In the genomic region with DNA sequence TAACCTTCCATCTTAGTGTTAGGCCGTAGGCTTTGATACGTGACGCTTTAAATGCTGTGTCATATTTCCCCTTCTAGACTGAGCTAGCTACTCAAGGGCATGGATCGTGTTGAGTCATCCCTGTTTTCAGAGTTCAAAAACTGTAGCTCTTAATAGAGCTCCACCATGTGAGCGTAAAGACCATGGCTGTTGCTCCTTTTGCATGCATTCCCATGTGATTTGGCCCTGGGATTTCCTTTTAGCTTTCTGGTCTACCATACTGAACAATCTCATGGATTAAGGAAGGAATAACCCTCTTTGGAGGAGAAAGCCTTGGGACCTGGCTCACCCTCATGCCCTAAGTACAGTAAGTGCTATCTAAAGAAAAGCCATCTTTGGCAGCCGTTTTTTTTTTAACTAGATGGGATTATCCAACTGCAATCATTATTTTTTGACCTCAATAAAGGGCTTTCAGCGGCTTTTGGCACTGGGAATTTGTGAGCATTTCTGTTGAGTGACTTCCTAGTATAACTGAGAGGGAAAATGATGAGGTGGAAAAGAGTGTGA, we compare ENCODE assay signal across 18 cellular contexts.
DNase-seq lines count a peak whose midpoint lies in the region; ATAC-seq and TF ChIP-seq lines count a peak whose summit lies in the region.
"Had no signal": no experiment of that assay in that cellular context is flagged by ENCODE, and none has a peak within 500 bp of the region (broad histone marks: within the 10 kb centered on the region; RNA-seq: fewer than 3 reads in every experiment).

No MANE protein-coding gene starts in this region.

- no peak overlapping the region for H3K4ac ChIP-seq in mesenchymal stem cell (ENCODE audit: low read depth in 1 of 2, low read length in 2 of 2)

- no peak overlapping the region for H2BK15ac ChIP-seq in mesenchymal stem cell (ENCODE audit: low read depth, poor library complexity, severe bottlenecking)

- no peak overlapping the region for H2BK5ac ChIP-seq in mesenchymal stem cell (ENCODE audit: low read depth, low read length, poor library complexity, severe bottlenecking)

- no peak overlapping the region for H3K4me2 ChIP-seq in mesenchymal stem cell (ENCODE audit: low read length, poor library complexity, severe bottlenecking)
- H3K4me2 ChIP-seq: PC-9 had no signal

- no peaks in the 10 kb centered on the region for H3K79me1 ChIP-seq in mesenchymal stem cell (replicated peaks; ENCODE audit: low read length, poor library complexity, severe bottlenecking)

- peak; percentile 13 for TF ChIP-seq CTCF in epithelial cell of proximal tubule (conservative IDR thresholded peaks at IDR 0.05; ENCODE audit: low read depth, low read length)
- TF ChIP-seq CTCF in natural killer cell (IDR thresholded peaks at IDR 0.05) = no peak

- H3K36me3 Mint-ChIP-seq in natural killer cell = no peaks in the 10 kb centered on the region
- H3K36me3 Mint-ChIP-seq: T-cell had no signal

- no peaks in the 10 kb centered on the region for H3K27me3 ChIP-seq in mesenchymal stem cell (ENCODE audit: control insufficient read depth in 1 of 2, insufficient read depth in 1 of 2, low read length in 2 of 2)
- H3K27me3 ChIP-seq: foreskin keratinocyte had no signal

- peaks cover 0 to 10% of the 10 kb centered on the region in 2 donors for H3K27me3 Mint-ChIP-seq in natural killer cell (ENCODE audit: low read depth in 2 of 2)

- H3K23ac ChIP-seq in mesenchymal stem cell (ENCODE audit: low read length in 2 of 2) = no peak overlapping the region

- no peak overlapping the region for H3K18ac ChIP-seq in mesenchymal stem cell (ENCODE audit: low read depth in 1 of 2, low read length in 2 of 2)

- no peak overlapping the region for H4K91ac ChIP-seq in mesenchymal stem cell (ENCODE audit: low read length)

- DNase-seq in CD1c-positive myeloid dendritic cell (ENCODE audit: extremely low spot score) (peak; percentile 61), MV-4-11 (lab: John Stamatoyannopoulos, UW) (peak; percentile 65), epithelial cell of proximal tubule (ENCODE audit: low read depth) (no peak), mesenchymal stem cell (peak; percentile 24), HuH-7.5 (ENCODE audit: low spot score) (no peak), putamen (ENCODE audit: low spot score) (no peak), natural killer cell (no peak)
- DNase-seq: activated CD4-positive, alpha-beta T cell treated with anti-CD3 and anti-CD28 coated beads for 36 hours; C1 segment of cervical spinal cord; foreskin keratinocyte; immature natural killer cell; NCI-H2171; PC-9; stimulated activated naive CD4-positive, alpha-beta T cell treated with Interleukin-2 at 50 U/mL for 16 hours; T-cell had no signal

- H3K4me1 Mint-ChIP-seq in natural killer cell = peaks cover 0 to 5% of the 10 kb centered on the region in 2 donors
- H3K4me1 Mint-ChIP-seq: activated CD4-positive, alpha-beta T cell treated with anti-CD3 and anti-CD28 coated beads for 36 hours; immature natural killer cell; T-cell had no signal

- H2AK5ac ChIP-seq in mesenchymal stem cell (ENCODE audit: low read length, severe bottlenecking) = no peak overlapping the region

- no peak overlapping the region for H3K27ac ChIP-seq in mesenchymal stem cell (ENCODE audit: low read length, poor library complexity, severe bottlenecking)
- H3K27ac ChIP-seq: foreskin keratinocyte, HL-60, PC-9, prostate gland had no signal

- H3K4me3 ChIP-seq in epithelial cell of proximal tubule (ENCODE audit: low read depth, low read length) = no peak overlapping the region
- no peak overlapping the region for H3K4me3 ChIP-seq in mesenchymal stem cell (ENCODE audit: insufficient read depth in 1 of 2, low read depth in 1 of 2, low read length in 2 of 2)
- H3K4me3 ChIP-seq: PC-9, prostate gland had no signal

- 86% methylated on average over 6 of the region's 7 CpGs for WGBS in mesenchymal stem cell

- no peak overlapping the region for H2AFZ ChIP-seq in mesenchymal stem cell (ENCODE audit: low read depth, low read length)
- H2AFZ ChIP-seq: PC-9 had no signal

- intact Hi-C loops in natural killer cell (cut with micrococcal nuclease) = no loop called here

- H2BK120ac ChIP-seq in mesenchymal stem cell (ENCODE audit: low read depth, low read length) = no peak overlapping the region

- no peak overlapping the region for H4K8ac ChIP-seq in mesenchymal stem cell (ENCODE audit: low read length)

- H3K9ac ChIP-seq in mesenchymal stem cell (ENCODE audit: low read length) = no peak overlapping the region

- no peak overlapping the region for H3K27ac Mint-ChIP-seq in natural killer cell
- H3K27ac Mint-ChIP-seq: activated CD4-positive, alpha-beta T cell treated with anti-CD3 and anti-CD28 coated beads for 36 hours; immature natural killer cell; T-cell had no signal

- H3K36me3 ChIP-seq in mesenchymal stem cell (ENCODE audit: control insufficient read depth in 1 of 2, insufficient read depth in 2 of 2, low read depth in 1 of 2, low read length in 2 of 2) = peaks cover 0 to 95% of the 10 kb centered on the region in 2 experiments
- H3K36me3 ChIP-seq: prostate gland had no signal

- no peaks in the 10 kb centered on the region for H3K9me3 Mint-ChIP-seq in natural killer cell
- H3K9me3 Mint-ChIP-seq: immature natural killer cell had no signal

- no peak overlapping the region for H3K4me3 Mint-ChIP-seq in natural killer cell
- H3K4me3 Mint-ChIP-seq: activated CD4-positive, alpha-beta T cell treated with anti-CD3 and anti-CD28 coated beads for 36 hours; immature natural killer cell; T-cell had no signal

- no peaks in the 10 kb centered on the region for H3K4me1 ChIP-seq in mesenchymal stem cell (ENCODE audit: control insufficient read depth, insufficient read depth, low read depth, low read length)
- H3K4me1 ChIP-seq: prostate gland had no signal

- no peak overlapping the region for H2BK12ac ChIP-seq in mesenchymal stem cell (ENCODE audit: low read length in 2 of 2)

- H3K9me3 ChIP-seq in mesenchymal stem cell (ENCODE audit: control insufficient read depth, low read length) = no peaks in the 10 kb centered on the region
- H3K9me3 ChIP-seq: prostate gland had no signal

- ATAC-seq in GM19324 (IDR thresholded peaks at IDR 0.05; ENCODE audit: low FRiP score, unreplicated experiment) (no peak), natural killer cell (no peak)
- ATAC-seq: activated CD4-positive, alpha-beta T cell treated with anti-CD3 and anti-CD28 coated beads for 36 hours; foreskin keratinocyte; T-cell had no signal

- no peak overlapping the region for H3K14ac ChIP-seq in mesenchymal stem cell (ENCODE audit: low read length in 2 of 2)

Comparison
In these comparisons a context has a peak if more than half of its experiments do, and no peak if none do; other contexts are left out.
1. DNase-seq: peak in CD1c-positive myeloid dendritic cell (single experiment), MV-4-11 (single experiment) and mesenchymal stem cell (single experiment); none in epithelial cell of proximal tubule (single experiment), HuH-7.5 (single experiment), putamen (single experiment) and natural killer cell (single experiment).